ENCODE assay signal across 21 cellular contexts in the genomic region with DNA sequence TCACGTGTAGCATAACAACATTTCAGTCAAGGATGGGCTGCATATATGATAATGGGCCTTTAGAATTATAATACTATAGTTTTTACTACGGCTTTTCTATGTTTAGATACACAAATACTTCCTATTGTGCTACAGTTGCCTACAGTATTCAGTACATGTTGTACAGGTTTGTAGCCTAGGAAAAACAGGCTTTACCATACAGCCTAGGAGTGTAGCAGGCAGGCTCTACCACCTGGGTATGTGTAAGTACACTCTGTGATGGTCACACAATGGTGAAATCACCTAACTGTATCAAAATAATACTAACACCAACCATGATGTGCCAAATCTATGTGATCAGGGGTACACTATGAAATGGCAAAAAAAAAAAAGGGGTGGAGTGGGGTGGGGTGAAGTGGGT.
A peak's percentile ranks its signal among the peaks of the same experiment; 100 is the strongest.
DNase-seq lines count a peak whose midpoint lies in the region; ATAC-seq, FAIRE-seq and TF ChIP-seq lines count a peak whose summit lies in the region.
"Had no signal": no experiment of that assay in that cellular context is flagged by ENCODE, and none has a peak within 500 bp of the region (broad histone marks: within the 10 kb centered on the region; RNA-seq: fewer than 3 reads in every experiment).

No MANE protein-coding gene starts in this region.

- DNase-seq in Right ventricle myocardium inferior (ENCODE audit: missing footprints) (no peak), right atrium auricular region (ENCODE audit: low spot score) (no peak), HTR-8/SVneo (ENCODE audit: insufficient read length, low spot score) (no peak), OCI-M2 (lab: John Stamatoyannopoulos, UW; ENCODE audit: unreplicated experiment) (no peak)
- DNase-seq in central memory CD4-positive, alpha-beta T cell, result no peak
- DNase-seq: CD4-positive, CD25-positive, alpha-beta regulatory T cell; CD8-positive, alpha-beta T cell; DMS 273 treated with DMSO at 0.1 percent for 48 hours; DMS79; GDM1; H9 had no signal

- no peak overlapping the region for H3K27ac ChIP-seq in right atrium auricular region
- H3K27ac ChIP-seq: 22Rv1, BLaER1, C4-2B had no signal

- no peaks in the 10 kb centered on the region for H3K27me3 ChIP-seq in right atrium auricular region
- H3K27me3 ChIP-seq: BLaER1 had no signal

- peak; percentile 69 for FAIRE-seq in HTR-8/SVneo (lab: Jason Lieb, UNC)
- FAIRE-seq: A204.1, D721Med, GM12878, GM19239 had no signal

- intact Hi-C loops in Right ventricle myocardium inferior (cut with DNase I), result no loop called here

- no peaks in the 10 kb centered on the region for H3K36me3 ChIP-seq in right atrium auricular region

- ATAC-seq in Right ventricle myocardium inferior (peak; percentile 52), esophagus mucosa (peak; percentile 13)
- ATAC-seq: CD8-positive, alpha-beta T cell; GM12878; GM23338; HCT116 had no signal

- no peak overlapping the region for H3K4me3 ChIP-seq in right atrium auricular region
- H3K4me3 ChIP-seq: BLaER1, GM12878, GM23338 had no signal

- no peak for TF ChIP-seq CTCF in right atrium auricular region (IDR thresholded peaks at IDR 0.05)

- H3K4me1 ChIP-seq in right atrium auricular region, result peaks cover 0 to 15% of the 10 kb centered on the region in 2 donors

- H3K9me3 ChIP-seq in right atrium auricular region, result no peaks in the 10 kb centered on the region
